In the genomic region with DNA sequence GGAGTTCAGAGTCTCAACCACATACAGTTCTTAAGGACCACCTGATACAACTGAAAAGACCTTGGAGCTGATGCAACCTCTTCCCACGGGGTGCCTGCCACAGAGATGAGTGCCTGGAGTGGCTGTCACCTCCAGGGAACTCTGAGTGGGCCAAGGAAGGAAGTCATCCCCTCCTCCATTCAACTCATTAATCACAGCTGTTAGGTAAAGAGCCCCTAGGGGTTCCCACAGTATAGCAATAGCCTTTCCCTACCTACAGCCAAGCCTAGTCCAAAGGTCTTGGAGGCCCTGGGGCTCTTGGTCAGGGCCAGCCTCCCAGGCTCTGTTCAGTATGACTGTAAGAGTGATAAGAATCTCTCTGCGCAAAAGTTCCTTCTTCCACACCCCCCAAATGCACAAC, we compare ENCODE assay signal across 22 cellular contexts.
DNase-seq lines count a peak whose midpoint lies in the region; TF ChIP-seq lines count a peak whose summit lies in the region.
"Had no signal": no experiment of that assay in that cellular context is flagged by ENCODE, and none has a peak within 500 bp of the region (broad histone marks: within the 10 kb centered on the region; RNA-seq: fewer than 3 reads in every experiment).

No MANE protein-coding gene starts in this region.

- peak overlapping the region; percentile 10 for H3K27ac Mint-ChIP-seq in type B pancreatic cell
- H3K27ac Mint-ChIP-seq: CD4-positive, alpha-beta T cell had no signal

- no peak for TF ChIP-seq CTCF in epithelial cell of esophagus (IDR thresholded peaks at IDR 0.05; ENCODE audit: insufficient read depth, low read depth, low read length, missing control alignments)
- no peak for TF ChIP-seq CTCF in type B pancreatic cell (conservative IDR thresholded peaks at IDR 0.05)

- peaks cover 15% of the 10 kb centered on the region for H3K27me3 Mint-ChIP-seq in type B pancreatic cell

- peaks cover 34% of the 10 kb centered on the region for H3K4me1 Mint-ChIP-seq in type B pancreatic cell (ENCODE audit: unreplicated experiment)

- DNase-seq in SIG-M5 treated with dmso at 0.1 percent for 504 hours (lab: John Stamatoyannopoulos, UW; ENCODE audit: unreplicated experiment) (peak; percentile 34), SIG-M5 (lab: John Stamatoyannopoulos, UW) (no peak), NCI-H69 (lab: John Stamatoyannopoulos, UW) (peak; percentile 42), epithelial cell of esophagus (ENCODE audit: low read depth) (peak; percentile 14), type B pancreatic cell (ENCODE audit: extremely low spot score, unreplicated experiment) (no peak), NCI-H187 (lab: John Stamatoyannopoulos, UW) (no peak), middle frontal gyrus (ENCODE audit: extremely low spot score, low spot score) (no peak)
- DNase-seq in NK-92 treated with Interleukin-12 subunit alpha and Interleukin-12 subunit beta, amount 100 ng/mL, for 24 hours (lab: John Stamatoyannopoulos, UW) = no peak
- DNase-seq: ACHN; activated CD4-positive, alpha-beta T cell treated with anti-CD3 and anti-CD28 coated beads, Interleukin-2, amount 50 U/mL, for 1 hour; activated gamma-delta T cell treated with Interleukin-2 at 50 U/mL for 16 hours; amygdala; CD4-positive, alpha-beta T cell; central memory CD4-positive, alpha-beta T cell; gastrocnemius medialis; MG63; NCI-H187 treated with DMSO at 0.1 percent for 48 hours; NCI-H446; occipital lobe; retina; stimulated activated CD4-positive, alpha-beta T cell treated with anti-CD3 and anti-CD28 coated beads, Interleukin-12 subunit alpha, Interleukin-12 subunit beta, amount 100 ng/mL, for 4 hours; substantia nigra had no signal

- H3K9me3 Mint-ChIP-seq in type B pancreatic cell = peaks cover 5% of the 10 kb centered on the region
- H3K9me3 Mint-ChIP-seq: CD4-positive, alpha-beta T cell had no signal

- H3K4me3 Mint-ChIP-seq in type B pancreatic cell = peak overlapping the region; percentile 22
- H3K4me3 Mint-ChIP-seq: CD4-positive, alpha-beta T cell had no signal

- no peaks in the 10 kb centered on the region for H3K36me3 Mint-ChIP-seq in type B pancreatic cell

- no peak overlapping the region for H3K4me3 ChIP-seq in epithelial cell of esophagus (ENCODE audit: low read length)
- H3K4me3 ChIP-seq: gastrocnemius medialis, MG63 had no signal

Comparison
In these comparisons a context has a peak if more than half of its experiments do, and no peak if none do; other contexts are left out.
1. DNase-seq: peak in SIG-M5 treated with dmso at 0.1 percent for 504 hours (single experiment), NCI-H69 (single experiment) and epithelial cell of esophagus (single experiment); none in SIG-M5 (single experiment), type B pancreatic cell (single experiment), NCI-H187 (0 of 2), NK-92 treated with Interleukin-12 subunit alpha and Interleukin-12 subunit beta, amount 100 ng/mL, for 24 hours (single experiment) and middle frontal gyrus (single experiment).